34 cellular contexts compared by ENCODE assay signal in genomic region chr4:131721883-131722282, GRCh38.
"Had no signal": no experiment of that assay in that cellular context is flagged by ENCODE, and none has a peak within 500 bp of the region (broad histone marks: within the 10 kb centered on the region; RNA-seq: fewer than 3 reads in every experiment).

No MANE protein-coding gene starts in this region.

- H3K4me2 ChIP-seq: PC-9 had no signal

- H3K27ac ChIP-seq: ascending aorta, cardiac muscle cell, PC-9, RWPE1, WERI-Rb-1 had no signal

- H3K4me3 Mint-ChIP-seq: activated CD8-positive, alpha-beta T cell treated with anti-CD3 and anti-CD28 coated beads for 36 hours; activated naive CD8-positive, alpha-beta T cell treated with anti-CD3 and anti-CD28 coated beads for 36 hours; activated T-cell treated with anti-CD3 and anti-CD28 coated beads, Interleukin-2, amount 50 U/mL, for 72 hours; activated T-helper 17 cell treated with anti-CD3 and anti-CD28 coated beads, Interleukin-2, amount 50 U/mL, for 72 hours; central memory CD8-positive, alpha-beta T cell had no signal

- H3K27ac Mint-ChIP-seq: activated CD8-positive, alpha-beta T cell treated with anti-CD3 and anti-CD28 coated beads for 36 hours; activated naive CD8-positive, alpha-beta T cell treated with anti-CD3 and anti-CD28 coated beads for 36 hours; activated T-cell treated with anti-CD3 and anti-CD28 coated beads, Interleukin-2, amount 50 U/mL, for 72 hours; activated T-helper 17 cell treated with anti-CD3 and anti-CD28 coated beads, Interleukin-2, amount 50 U/mL, for 72 hours had no signal

- H2AFZ ChIP-seq: PC-9 had no signal

- H3K4me1 Mint-ChIP-seq: activated naive CD8-positive, alpha-beta T cell treated with anti-CD3 and anti-CD28 coated beads for 36 hours; activated T-helper 17 cell treated with anti-CD3 and anti-CD28 coated beads, Interleukin-2, amount 50 U/mL, for 72 hours; central memory CD8-positive, alpha-beta T cell had no signal

- ATAC-seq: activated CD8-positive, alpha-beta T cell treated with anti-CD3 and anti-CD28 coated beads for 36 hours; activated T-cell treated with anti-CD3 and anti-CD28 coated beads, Interleukin-2, amount 50 U/mL, for 72 hours; activated T-helper 17 cell treated with anti-CD3 and anti-CD28 coated beads, Interleukin-2, amount 50 U/mL, for 72 hours; Right ventricle myocardium inferior had no signal

- H3K9me3 ChIP-seq: ascending aorta had no signal

- H3K36me3 ChIP-seq: ascending aorta, cardiac muscle cell, WERI-Rb-1 had no signal

- H3K36me3 Mint-ChIP-seq: activated naive CD8-positive, alpha-beta T cell treated with anti-CD3 and anti-CD28 coated beads for 36 hours had no signal

- H3K4me3 ChIP-seq: ascending aorta, cardiac muscle cell, PC-9 had no signal

- H3K27me3 Mint-ChIP-seq: activated CD8-positive, alpha-beta T cell treated with anti-CD3 and anti-CD28 coated beads for 36 hours; activated naive CD8-positive, alpha-beta T cell treated with anti-CD3 and anti-CD28 coated beads for 36 hours; activated T-helper 17 cell treated with anti-CD3 and anti-CD28 coated beads, Interleukin-2, amount 50 U/mL, for 72 hours; central memory CD8-positive, alpha-beta T cell had no signal

- H3K4me1 ChIP-seq: ascending aorta had no signal

- H3K27me3 ChIP-seq: ascending aorta, cardiac muscle cell had no signal

- H3K9me3 Mint-ChIP-seq: activated CD8-positive, alpha-beta T cell treated with anti-CD3 and anti-CD28 coated beads for 36 hours had no signal

- DNase-seq: activated CD4-positive, alpha-beta T cell treated with anti-CD3 and anti-CD28 coated beads for 1 hour; activated CD4-positive, alpha-beta T cell treated with anti-CD3 and anti-CD28 coated beads for 48 hours; activated CD4-positive, alpha-beta T cell treated with anti-CD3 and anti-CD28 coated beads, Interleukin-2, amount 50 U/mL, for 4 hours; activated CD4-positive, CD25-positive, alpha-beta regulatory T cell; activated CD8-positive, alpha-beta T cell treated with anti-CD3 and anti-CD28 coated beads for 36 hours; activated effector memory CD4-positive, alpha-beta T cell treated with anti-CD3 and anti-CD28 coated beads, Interleukin-2, amount 50 U/mL, for 16 hours; activated naive CD4-positive, alpha-beta T cell; activated naive CD4-positive, alpha-beta T cell treated with anti-CD3 and anti-CD28 coated beads, Interleukin-2, amount 50 U/mL, for 16 hours; activated naive CD8-positive, alpha-beta T cell treated with anti-CD3 and anti-CD28 coated beads for 36 hours; activated T-cell treated with anti-CD3 and anti-CD28 coated beads, Interleukin-2, amount 50 U/mL, for 1 hour; activated T-cell treated with anti-CD3 and anti-CD28 coated beads, Interleukin-2, amount 50 U/mL, for 72 hours; amniotic stem cell; Kasumi-1; KG1; NCI-H1092 treated with DMSO at 0.1 percent for 48 hours; NCI-H1417 treated with DMSO at 0.1 percent for 48 hours; NCI-H1694; NCI-H1930; NCI-H2081 treated with DMSO at 0.1 percent for 48 hours; NCI-H226; NCI-H524 treated with DMSO at 0.1 percent for 48 hours; NK-92 treated with Interleukin-12 subunit alpha and Interleukin-12 subunit beta, amount 100 ng/mL, for 24 hours; PC-9; SW 1271; T-helper 1 cell; T-helper 2 cell; T-helper 9 cell; WERI-Rb-1 had no signal
